Comparison of ENCODE assay signal across 12 cellular contexts in genomic region chr17:38920374-38921291, GRCh38. TPM values are rescaled to one million over a fixed set of nuclear protein-coding genes. Genes with fewer than 3 reads are reported as not detected.
DNase-seq lines count a peak whose midpoint lies in the region; ATAC-seq and TF ChIP-seq lines count a peak whose summit lies in the region.
"Had no signal": no experiment of that assay in that cellular context is flagged by ENCODE, and none has a peak within 500 bp of the region (broad histone marks: within the 10 kb centered on the region; RNA-seq: fewer than 3 reads in every experiment).

No MANE protein-coding gene starts in this region.

- H3K27ac Mint-ChIP-seq in stimulated activated naive CD8-positive, alpha-beta T cell treated with anti-CD3 and anti-CD28 coated beads, Interleukin-15, Interleukin-2, amounts not matched to agents 100 ng/mL and 50 ng/mL, for 24 hours: peak overlapping the region; percentile 17

- H3K4me1 ChIP-seq in esophagus muscularis mucosa (peaks cover 46 to 61% (median 55%) of the 10 kb centered on the region in 4 donors), neutrophil (ENCODE audit: control insufficient read depth in 1 of 2, insufficient read depth in 1 of 2, low read depth in 1 of 2, low read length in 1 of 2) (peaks cover 35 to 56% of the 10 kb centered on the region in 2 experiments)

- no peak overlapping the region for H3K4me3 Mint-ChIP-seq in stimulated activated naive CD8-positive, alpha-beta T cell treated with anti-CD3 and anti-CD28 coated beads, Interleukin-15, Interleukin-2, amounts not matched to agents 100 ng/mL and 50 ng/mL, for 24 hours

- no peak for DNase-seq in stimulated activated naive CD8-positive, alpha-beta T cell treated with anti-CD3 and anti-CD28 coated beads, Interleukin-15, Interleukin-2, amounts not matched to agents 100 U/mL and 50 U/mL, for 24 hours
- no peak for DNase-seq in esophagus muscularis mucosa (ENCODE audit: extremely low spot score)
- DNase-seq in inferior parietal cortex (ENCODE audit: extremely low spot score): no peak
- no peak for DNase-seq in T-helper 1 cell
- no peak for DNase-seq in SIG-M5 treated with dmso at 0.1 percent for 504 hours (lab: John Stamatoyannopoulos, UW; ENCODE audit: unreplicated experiment)
- DNase-seq: NCI-H146; OCI-M1; stimulated activated CD4-positive, alpha-beta T cell treated with anti-CD3 and anti-CD28 coated beads, Interleukin-1b, Interleukin-23, amount 100 ng/mL, for 48 hours had no signal

- H3K36me3 ChIP-seq in esophagus muscularis mucosa (peaks cover 17 to 49% (median 48%) of the 10 kb centered on the region in 4 donors), neutrophil (peaks cover 67% of the 10 kb centered on the region)

- intact Hi-C loops in esophagus muscularis mucosa (cut with DNase I): no loop called here

- no peak for TF ChIP-seq POLR2A in esophagus muscularis mucosa (IDR thresholded peaks at IDR 0.05; ENCODE audit: low read depth)
- no peak for TF ChIP-seq POLR2A in GM18505 (IDR thresholded peaks at IDR 0.05; ENCODE audit: borderline replicate concordance, extremely low read depth, insufficient read depth, insufficient read length)

- no peak for TF ChIP-seq EP300 in esophagus muscularis mucosa (IDR thresholded peaks at IDR 0.05)

- no peaks in the 10 kb centered on the region for H3K9me3 Mint-ChIP-seq in stimulated activated naive CD8-positive, alpha-beta T cell treated with anti-CD3 and anti-CD28 coated beads, Interleukin-15, Interleukin-2, amounts not matched to agents 100 ng/mL and 50 ng/mL, for 24 hours

- H3K4me3 ChIP-seq in esophagus muscularis mucosa (no peak overlapping the region), neutrophil (ENCODE audit: low read depth in 1 of 2, low read length in 1 of 2) (no peak overlapping the region)

- 64% methylated on average over 9 of the region's 9 CpGs for WGBS in esophagus muscularis mucosa

- H3K9me3 ChIP-seq in esophagus muscularis mucosa (no peaks in the 10 kb centered on the region), neutrophil (no peaks in the 10 kb centered on the region)

- H3K4me1 Mint-ChIP-seq in stimulated activated naive CD8-positive, alpha-beta T cell treated with anti-CD3 and anti-CD28 coated beads, Interleukin-15, Interleukin-2, amounts not matched to agents 100 ng/mL and 50 ng/mL, for 24 hours (ENCODE audit: low read depth): peaks cover 34% of the 10 kb centered on the region

- H3K36me3 Mint-ChIP-seq in stimulated activated naive CD8-positive, alpha-beta T cell treated with anti-CD3 and anti-CD28 coated beads, Interleukin-15, Interleukin-2, amounts not matched to agents 100 ng/mL and 50 ng/mL, for 24 hours (ENCODE audit: low read depth): peaks cover 30% of the 10 kb centered on the region

- H3K27me3 ChIP-seq in esophagus muscularis mucosa: no peaks in the 10 kb centered on the region
- no peaks in the 10 kb centered on the region for H3K27me3 ChIP-seq in neutrophil

- TF ChIP-seq CTCF in esophagus muscularis mucosa (IDR thresholded peaks at IDR 0.05): no peak
- TF ChIP-seq CTCF in neutrophil (IDR thresholded peaks at IDR 0.05): no peak

- H3K27ac ChIP-seq in esophagus muscularis mucosa (replicated peaks in 1 of 4) (peak overlapping the region; percentile 63 to 79 (median 76)), neutrophil (peak overlapping the region; percentile 83)

- ATAC-seq in stimulated activated naive CD8-positive, alpha-beta T cell treated with anti-CD3 and anti-CD28 coated beads, Interleukin-15, Interleukin-2, amounts not matched to agents 100 U/mL and 50 U/mL, for 24 hours: no peak
- no peak for ATAC-seq in GM18505 (IDR thresholded peaks at IDR 0.05; ENCODE audit: unreplicated experiment)

- H3K27me3 Mint-ChIP-seq in stimulated activated naive CD8-positive, alpha-beta T cell treated with anti-CD3 and anti-CD28 coated beads, Interleukin-15, Interleukin-2, amounts not matched to agents 100 ng/mL and 50 ng/mL, for 24 hours: no peaks in the 10 kb centered on the region

RNA-seq across cellular contexts. Expression of gene FBXO47, which starts 46.6 kb away (rescaled TPM):
- under 1 TPM in 1 of 4 donors, not detected in 3; 0.26 TPM for total RNA-seq in esophagus muscularis mucosa
- total RNA-seq: aorta had no signal

RNA-seq across cellular contexts. Expression of gene LASP1, which starts 50.8 kb away (rescaled TPM):
- total RNA-seq in esophagus muscularis mucosa: 100 to 1,000 TPM in 1 of 4 donors, 10 to 100 TPM in 3; 46.9 to 102 (median 74.7) TPM
